In the genomic region with DNA sequence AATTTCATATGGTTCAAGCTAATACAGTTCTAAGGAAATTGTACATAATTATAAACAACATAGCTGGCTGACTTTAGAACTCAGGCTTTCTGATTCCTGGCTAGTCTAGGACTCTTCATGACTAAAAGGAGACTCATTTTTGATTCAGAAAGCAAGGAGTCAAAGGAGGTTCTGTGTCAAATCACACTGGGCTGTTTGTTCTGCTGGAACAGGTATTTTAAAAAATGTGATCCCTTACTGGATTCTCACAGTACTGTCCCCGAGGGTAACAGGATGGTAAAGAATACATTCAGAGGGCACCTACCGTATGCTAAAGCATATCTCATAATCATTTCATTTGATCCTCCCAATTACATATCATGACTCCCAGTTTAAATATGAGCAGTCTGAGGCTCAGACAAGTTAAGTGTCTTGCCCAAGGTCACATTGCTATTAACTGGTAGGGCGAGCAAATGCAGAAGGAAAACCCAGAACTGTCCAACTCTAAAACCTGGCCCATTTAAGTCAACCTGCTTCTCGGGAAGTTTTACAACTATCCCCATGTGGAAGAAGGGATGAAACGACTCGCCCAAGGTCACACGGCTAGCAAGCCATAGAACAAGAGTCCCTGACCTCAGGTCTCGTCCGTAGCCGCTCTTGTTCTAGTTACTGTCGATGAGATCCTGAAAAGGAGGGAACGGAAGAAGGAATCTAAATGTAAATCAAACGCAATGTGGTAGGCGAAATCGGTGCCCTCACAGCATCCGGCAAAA, we compare ENCODE assay signal across 8 cellular contexts. TPM values are rescaled to one million over a fixed set of nuclear protein-coding genes. Genes with fewer than 3 reads are reported as not detected.
A peak's percentile ranks its signal among the peaks of the same experiment; 100 is the strongest.
DNase-seq lines count a peak whose midpoint lies in the region; ATAC-seq lines count a peak whose summit lies in the region.

No MANE protein-coding gene starts in this region.

- H3K36me3 Mint-ChIP-seq in activated naive CD4-positive, alpha-beta T cell treated with anti-CD3 and anti-CD28 coated beads, Interleukin-2, amount 10 ng/mL, durations not matched to agents 7 days and 5 days: peaks cover 16% of the 10 kb centered on the region
- peaks cover 22% of the 10 kb centered on the region for H3K36me3 Mint-ChIP-seq in activated CD8-positive, alpha-beta T cell treated with anti-CD3 and anti-CD28 coated beads, Interleukin-2, amount 10 ng/mL, durations not matched to agents 7 days and 5 days (ENCODE audit: low read depth)

- peak overlapping the region; percentile 97 for H3K4me3 ChIP-seq in skeletal muscle cell (ENCODE audit: low read depth, low read length)

- no peaks in the 10 kb centered on the region for H3K27me3 Mint-ChIP-seq in activated naive CD4-positive, alpha-beta T cell treated with anti-CD3 and anti-CD28 coated beads, Interleukin-2, amount 10 ng/mL, durations not matched to agents 7 days and 5 days
- H3K27me3 Mint-ChIP-seq in activated CD8-positive, alpha-beta T cell treated with anti-CD3 and anti-CD28 coated beads, Interleukin-2, amount 10 ng/mL, durations not matched to agents 7 days and 5 days (ENCODE audit: low read depth): peaks cover 5% of the 10 kb centered on the region

- CTCF ChIA-PET in activated naive CD4-positive, alpha-beta T cell treated with anti-CD3 and anti-CD28 coated beads, Interleukin-2, amount 10 ng/mL, durations not matched to agents 7 days and 5 days (lab: Charles Lee): interaction anchor here (0.6 to 1.3 kb wide), 3 partner anchors 10 to 42 kb away, joined by 3 to 4 read pairs (median 3); no protein-coding TSS in a partner anchor
- CTCF ChIA-PET in activated CD8-positive, alpha-beta T cell treated with anti-CD3 and anti-CD28 coated beads, Interleukin-2, amount 10 ng/mL, durations not matched to agents 7 days and 5 days (lab: Charles Lee): interaction anchor here (0.7 to 2.3 kb wide), 6 partner anchors 10 to 1121 kb away, joined by 3 to 28 read pairs (median 7); no protein-coding TSS in a partner anchor

- intact Hi-C loops in left ventricle myocardium superior (cut with micrococcal nuclease): no loop called here

- POLR2A ChIA-PET in activated CD8-positive, alpha-beta T cell treated with anti-CD3 and anti-CD28 coated beads, Interleukin-2, amount 10 ng/mL, durations not matched to agents 7 days and 5 days (lab: Charles Lee): interaction anchor here (0.6 to 2.4 kb wide), 5 partner anchors 13 to 722 kb away, joined by 3 to 19 read pairs (median 4); a partner anchor contains a TSS

- H3K9me3 Mint-ChIP-seq in activated naive CD4-positive, alpha-beta T cell treated with anti-CD3 and anti-CD28 coated beads, Interleukin-2, amount 10 ng/mL, durations not matched to agents 7 days and 5 days: no peaks in the 10 kb centered on the region
- no peaks in the 10 kb centered on the region for H3K9me3 Mint-ChIP-seq in activated CD8-positive, alpha-beta T cell treated with anti-CD3 and anti-CD28 coated beads, Interleukin-2, amount 10 ng/mL, durations not matched to agents 7 days and 5 days (ENCODE audit: insufficient read depth)

- peak overlapping the region; percentile 99 for H3K27ac Mint-ChIP-seq in activated naive CD4-positive, alpha-beta T cell treated with anti-CD3 and anti-CD28 coated beads, Interleukin-2, amount 10 ng/mL, durations not matched to agents 7 days and 5 days
- H3K27ac Mint-ChIP-seq in activated CD8-positive, alpha-beta T cell treated with anti-CD3 and anti-CD28 coated beads, Interleukin-2, amount 10 ng/mL, durations not matched to agents 7 days and 5 days: peak overlapping the region; percentile 100

- peak overlapping the region; percentile 99 for H3K4me3 Mint-ChIP-seq in activated naive CD4-positive, alpha-beta T cell treated with anti-CD3 and anti-CD28 coated beads, Interleukin-2, amount 10 ng/mL, durations not matched to agents 7 days and 5 days
- peak overlapping the region; percentile 96 for H3K4me3 Mint-ChIP-seq in activated CD8-positive, alpha-beta T cell treated with anti-CD3 and anti-CD28 coated beads, Interleukin-2, amount 10 ng/mL, durations not matched to agents 7 days and 5 days

- peaks cover 25% of the 10 kb centered on the region for H3K4me1 Mint-ChIP-seq in activated naive CD4-positive, alpha-beta T cell treated with anti-CD3 and anti-CD28 coated beads, Interleukin-2, amount 10 ng/mL, durations not matched to agents 7 days and 5 days
- peaks cover 14% of the 10 kb centered on the region for H3K4me1 Mint-ChIP-seq in activated CD8-positive, alpha-beta T cell treated with anti-CD3 and anti-CD28 coated beads, Interleukin-2, amount 10 ng/mL, durations not matched to agents 7 days and 5 days (ENCODE audit: low read depth)

- peak; percentile 3 for ATAC-seq in HG03139 (IDR thresholded peaks at IDR 0.05; ENCODE audit: unreplicated experiment)
- peak; percentile 27 for ATAC-seq in activated CD8-positive, alpha-beta T cell treated with anti-CD3 and anti-CD28 coated beads, Interleukin-2, amount 10 ng/mL, durations not matched to agents 7 days and 5 days
- ATAC-seq in left ventricle myocardium superior: peak; percentile 14

- no peak for DNase-seq in activated naive CD4-positive, alpha-beta T cell treated with anti-CD3 and anti-CD28 coated beads, Interleukin-2, amount 10 ng/mL, durations not matched to agents 7 days and 5 days
- no peak for DNase-seq in activated naive CD4-positive, alpha-beta T cell treated with anti-CD3 and anti-CD28 coated beads, Interleukin-2, amount 50 U/mL, for 16 hours
- no peak for DNase-seq in activated CD8-positive, alpha-beta T cell treated with anti-CD3 and anti-CD28 coated beads, Interleukin-2, amount 10 ng/mL, durations not matched to agents 7 days and 5 days
- DNase-seq in left ventricle myocardium superior: no peak
- DNase-seq in skeletal muscle cell (ENCODE audit: low read depth): no peak
- DNase-seq in NCI-H128 (lab: John Stamatoyannopoulos, UW; ENCODE audit: unreplicated experiment): no peak
- DNase-seq in hypothalamus (lab: John Stamatoyannopoulos, UW): no peak

RNA-seq across cellular contexts. Expression of a gene that starts 0.7 kb away (rescaled TPM):
- total RNA-seq in activated CD8-positive, alpha-beta T cell treated with anti-CD3 and anti-CD28 coated beads, Interleukin-2, amount 10 ng/mL, durations not matched to agents 7 days and 5 days: 10 to 100 TPM; 42.9 to 46.1 TPM
- 22.3 TPM for total RNA-seq in left ventricle myocardium superior
